Comparison of ENCODE assay signal across 17 cellular contexts in genomic region chr6:55016261-55016660, GRCh38.
DNase-seq lines count a peak whose midpoint lies in the region; ATAC-seq, FAIRE-seq and TF ChIP-seq lines count a peak whose summit lies in the region.
"Had no signal": no experiment of that assay in that cellular context is flagged by ENCODE, and none has a peak within 500 bp of the region (broad histone marks: within the 10 kb centered on the region; RNA-seq: fewer than 3 reads in every experiment).

No MANE protein-coding gene starts in this region.

- H3K9me3 ChIP-seq in SK-N-MC (ENCODE audit: low read depth, low read length), result peaks cover 4% of the 10 kb centered on the region; the same call in 1 of the 2 replicates
- no peaks in the 10 kb centered on the region for H3K9me3 ChIP-seq in right cardiac atrium (ENCODE audit: control insufficient read depth, low read length)
- H3K9me3 ChIP-seq in small intestine (ENCODE audit: control insufficient read depth, low read depth), result no peaks in the 10 kb centered on the region
- no peaks in the 10 kb centered on the region for H3K9me3 ChIP-seq in breast epithelium
- H3K9me3 ChIP-seq: BLaER1, Caco-2 had no signal

- TF ChIP-seq POLR2A in breast epithelium (IDR thresholded peaks at IDR 0.05), result no peak

- H3K9ac ChIP-seq in SK-N-MC (ENCODE audit: insufficient read length), result no peak overlapping the region
- H3K9ac ChIP-seq: BLaER1 had no signal

- 0 out of 2 replicates have a peak overlapping the region, but pooled peaks have one; percentile 7 for H3K27ac ChIP-seq in SK-N-MC
- H3K27ac ChIP-seq in right cardiac atrium (ENCODE audit: low read length), result no peak overlapping the region
- H3K27ac ChIP-seq in small intestine (ENCODE audit: low read depth in 1 of 2, low read length in 1 of 2), result no peak overlapping the region
- H3K27ac ChIP-seq in breast epithelium, result no peak overlapping the region
- H3K27ac ChIP-seq: BLaER1 had no signal

- H3K36me3 ChIP-seq in SK-N-MC (ENCODE audit: insufficient read depth, low read length), result no peaks in the 10 kb centered on the region
- H3K36me3 ChIP-seq in small intestine (ENCODE audit: control insufficient read depth in 2 of 2, insufficient read depth in 2 of 2, low read length in 2 of 2), result no peaks in the 10 kb centered on the region
- no peaks in the 10 kb centered on the region for H3K36me3 ChIP-seq in breast epithelium
- H3K36me3 ChIP-seq: BLaER1 had no signal

- no peak for TF ChIP-seq CTCF in breast epithelium (IDR thresholded peaks at IDR 0.05)

- 52% methylated on average over 1 of the region's 1 CpG for WGBS in right cardiac atrium
- WGBS in small intestine, 3 donors, result 11 to 31% (median 22%) methylated on average over 1 of the region's 1 CpG

- no peak for DNase-seq in Right ventricle myocardium superior
- DNase-seq in cardiac septum (ENCODE audit: low spot score), result no peak
- DNase-seq in SK-N-MC (ENCODE audit: low read depth, low spot score), result no peak
- DNase-seq in right cardiac atrium, result no peak
- DNase-seq in small intestine, result peak; percentile 95
- no peak for DNase-seq in breast epithelium (ENCODE audit: low spot score in 2 of 2)
- DNase-seq in NOMO-1 treated with dmso at 0.1 percent for 144 hours (lab: John Stamatoyannopoulos, UW; ENCODE audit: unreplicated experiment), result no peak
- no peak for DNase-seq in DMS153 treated with DMSO at 0.1 percent for 48 hours (lab: John Stamatoyannopoulos, UW; ENCODE audit: unreplicated experiment)
- DNase-seq: 8988T; AML-193; Caco-2; CD8-positive, alpha-beta memory T cell; H9 had no signal

- H3K4me3 ChIP-seq in SK-N-MC (no peak overlapping the region), right cardiac atrium (ENCODE audit: low read length) (no peak overlapping the region), small intestine (ENCODE audit: low read depth in 1 of 2, low read length in 2 of 2) (no peak overlapping the region), breast epithelium (no peak overlapping the region)
- H3K4me3 ChIP-seq: BLaER1, GM12878, GM23338 had no signal

- peak; percentile 39 for FAIRE-seq in small intestine (lab: Jason Lieb, UNC)
- FAIRE-seq: GM12878, GM18507 had no signal

- H3K27me3 ChIP-seq in right cardiac atrium (ENCODE audit: control insufficient read depth, insufficient read depth) (no peaks in the 10 kb centered on the region), small intestine (ENCODE audit: control insufficient read depth in 2 of 2, insufficient read depth in 2 of 2, low read length in 2 of 2) (no peaks in the 10 kb centered on the region), breast epithelium (no peaks in the 10 kb centered on the region)
- H3K27me3 ChIP-seq: BLaER1 had no signal

- H3K4me1 ChIP-seq in right cardiac atrium (ENCODE audit: control insufficient read depth, insufficient read depth, low read length), result no peaks in the 10 kb centered on the region
- H3K4me1 ChIP-seq in small intestine (ENCODE audit: control insufficient read depth in 2 of 2, insufficient read depth in 1 of 2, low read depth in 1 of 2, low read length in 1 of 2), result peaks cover 3 to 7% of the 10 kb centered on the region in 2 donors
- no peaks in the 10 kb centered on the region for H3K4me1 ChIP-seq in breast epithelium
- H3K4me1 ChIP-seq: BLaER1, Caco-2 had no signal

- ATAC-seq in Right ventricle myocardium superior (ENCODE audit: poor library complexity) (peak; percentile 82), right cardiac atrium (peak; percentile 50 to 57)
- ATAC-seq: GM12878, GM23338 had no signal

- intact Hi-C loops in Right ventricle myocardium superior (cut with DNase I), result no loop called here
- intact Hi-C loops in cardiac septum (cut with DNase I), result no loop called here
- intact Hi-C loops in right cardiac atrium (cut with DNase I), result no loop called here
- intact Hi-C loops in breast epithelium (cut with DNase I; ENCODE audit: low total_unique reads), result no loop called here
